In genomic region chr5:140011297-140011802, GRCh38 we compare ENCODE assay signal across 12 cellular contexts. TPM values are rescaled to one million over a fixed set of nuclear protein-coding genes. Genes with fewer than 3 reads are reported as not detected.
DNase-seq lines count a peak whose midpoint lies in the region; ATAC-seq, FAIRE-seq and TF ChIP-seq lines count a peak whose summit lies in the region.
"Had no signal": no experiment of that assay in that cellular context is flagged by ENCODE, and none has a peak within 500 bp of the region (broad histone marks: within the 10 kb centered on the region; RNA-seq: fewer than 3 reads in every experiment).

No MANE protein-coding gene starts in this region.

- H3K4me2 ChIP-seq in A549 = no peak overlapping the region

- no peak overlapping the region for H3K27ac ChIP-seq in A549
- H3K27ac ChIP-seq: SK-N-MC had no signal

- H3K4me3 ChIP-seq in A549 = no peak overlapping the region
- H3K4me3 ChIP-seq: SK-N-MC had no signal

- no peaks in the 10 kb centered on the region for H3K4me1 ChIP-seq in A549

- DNase-seq in A549 (ENCODE audit: low read depth in 1 of 2, low spot score in 1 of 2) (peak in 1 of 2 experiments; percentile 28), astrocyte of the hippocampus (ENCODE audit: low read depth, low spot score) (peak; percentile 21), DMS114 treated with DMSO at 0.1 percent for 48 hours (lab: John Stamatoyannopoulos, UW; ENCODE audit: unreplicated experiment) (no peak), COR-L47 (lab: John Stamatoyannopoulos, UW) (no peak), superior temporal gyrus (ENCODE audit: extremely low spot score) (no peak)
- no peak for DNase-seq in effector memory CD8-positive, alpha-beta T cell
- DNase-seq: activated naive CD4-positive, alpha-beta T cell; hypothalamus; small intestine had no signal

- ATAC-seq in A549 (peak; percentile 50 to 64), GM19395 (IDR thresholded peaks at IDR 0.05; ENCODE audit: unreplicated experiment) (peak; percentile 86), HG03103 (IDR thresholded peaks at IDR 0.05; ENCODE audit: low read depth, unreplicated experiment) (peak; percentile 80)
- ATAC-seq in effector memory CD8-positive, alpha-beta T cell (replicated peaks) = no peak

- no peaks in the 10 kb centered on the region for H3K9me3 Mint-ChIP-seq in effector memory CD8-positive, alpha-beta T cell

- H3K4me1 Mint-ChIP-seq in effector memory CD8-positive, alpha-beta T cell (ENCODE audit: low read depth in 2 of 2) = no peaks in the 10 kb centered on the region

- POLR2A ChIA-PET in A549 (lab: Yijun Ruan, JAX) = no interaction called here

- no peak overlapping the region for H3K4me3 Mint-ChIP-seq in effector memory CD8-positive, alpha-beta T cell

- no peak for TF ChIP-seq CTCF in A549 (IDR thresholded peaks at IDR 0.05)

- 8% methylated on average over 3 of the region's 3 CpGs for WGBS in A549 (ENCODE audit: missing lambda C conversion rate)

- FAIRE-seq in A549 (lab: Jason Lieb, UNC) = no peak
- FAIRE-seq: small intestine had no signal

- no peaks in the 10 kb centered on the region for H3K36me3 Mint-ChIP-seq in effector memory CD8-positive, alpha-beta T cell (ENCODE audit: insufficient read depth)

- no peak overlapping the region for H3K27ac Mint-ChIP-seq in effector memory CD8-positive, alpha-beta T cell

- no peak for TF ChIP-seq EP300 in A549 (IDR thresholded peaks at IDR 0.05)

- H3K9me3 ChIP-seq in A549 = no peaks in the 10 kb centered on the region

- TF ChIP-seq POLR2A in A549 (IDR thresholded peaks at IDR 0.05; ENCODE audit: low read length) = no peak

- peaks cover 7 to 12% of the 10 kb centered on the region in 2 donors for H3K27me3 Mint-ChIP-seq in effector memory CD8-positive, alpha-beta T cell

- CTCF ChIA-PET in A549 (lab: Yijun Ruan, JAX) = interaction anchor here (1.0 kb wide), 1 partner anchor 246 kb away, joined by 3 read pairs; no protein-coding TSS in a partner anchor

- TF ChIP-seq RAD21 in A549 (conservative IDR thresholded peaks at IDR 0.05 in 1 of 2, IDR thresholded peaks at IDR 0.05 in 1 of 2) = no peak

TF ChIP-seq in A549, 52 proteins besides CTCF, POLR2A, EP300 and RAD21:
- TF ChIP-seq PBX3 (IDR thresholded peaks at IDR 0.05) (no peak), HEYL (CRISPR knock-in tag; IDR thresholded peaks at IDR 0.05) (no peak), MAX (IDR thresholded peaks at IDR 0.05) (no peak), ELK1 (IDR thresholded peaks at IDR 0.05; ENCODE audit: low read depth, low read length) (no peak), NFE2L2 (conservative IDR thresholded peaks at IDR 0.05; ENCODE audit: low read length) (no peak), ZNF302 (CRISPR knock-in tag; IDR thresholded peaks at IDR 0.05) (no peak), EHMT2 (IDR thresholded peaks at IDR 0.05; ENCODE audit: low read depth) (no peak), FOSB (CRISPR knock-in tag; IDR thresholded peaks at IDR 0.05) (no peak)
TF ChIP-seq in A549: peak in this region for 0.

RNA-seq across cellular contexts. Expression of gene NRG2, which starts 31.7 kb away (rescaled TPM):
- polyA plus RNA-seq in A549 (2011; rRNA removed) (0.65 and 1.1 TPM in 2 replicates), A549 (2017; fragmentation: RNase III; extraction: RNeasy Plus Mini Kit Qiagen cat#74134 plus additional on column Dnase treatment) (0.74 to 1.0 TPM (median 1.00 TPM) in 3 replicates)
- polyA plus RNA-seq in A549 (2012; cell fraction: cytosol; rRNA removed) = 1.2 and 1.6 TPM in 2 replicates
- polyA plus RNA-seq in A549 (2012; cell fraction: nucleus; rRNA removed) = 1.4 and 1.8 TPM in 2 replicates
- polyA minus RNA-seq in A549 (2011; rRNA and poly(A)+ RNA removed) = 1.0 and 1.9 TPM in 2 replicates
